Comparison of ENCODE assay signal across 15 cellular contexts in genomic region chr18:37844209-37844970, GRCh38.
A peak's percentile ranks its signal among the peaks of the same experiment; 100 is the strongest.
DNase-seq lines count a peak whose midpoint lies in the region; ATAC-seq and TF ChIP-seq lines count a peak whose summit lies in the region.
"Had no signal": no experiment of that assay in that cellular context is flagged by ENCODE, and none has a peak within 500 bp of the region (broad histone marks: within the 10 kb centered on the region; RNA-seq: fewer than 3 reads in every experiment).

No MANE protein-coding gene starts in this region.

- H3K36me3 ChIP-seq in mesendoderm (ENCODE audit: control insufficient read depth, insufficient read depth, low read length) = no peaks in the 10 kb centered on the region
- H3K36me3 ChIP-seq: BLaER1 treated with 17β-estradiol and CSF1 and Interleukin-3, amounts not matched to agents 10 nM and 100 nM had no signal

- H4K8ac ChIP-seq in mesendoderm (ENCODE audit: low read depth, low read length) = no peak overlapping the region

- H3K4me3 Mint-ChIP-seq in activated CD4-positive, alpha-beta T cell treated with anti-CD3 and anti-CD28 coated beads, Interleukin-2, amount 10 ng/mL, durations not matched to agents 24 days and 14 days = no peak overlapping the region
- H3K4me3 Mint-ChIP-seq in activated CD4-positive, alpha-beta T cell treated with anti-CD3 and anti-CD28 coated beads for 36 hours = no peak overlapping the region
- no peak overlapping the region for H3K4me3 Mint-ChIP-seq in WTC11
- H3K4me3 Mint-ChIP-seq: CD4-positive, CD25-positive, alpha-beta regulatory T cell had no signal

- no peak overlapping the region for H2BK120ac ChIP-seq in mesendoderm (ENCODE audit: low read depth, low read length)

- WGBS in mesendoderm (ENCODE audit: extremely low coverage, insufficient coverage, low lambda C conversion rate) = no CpG with 5 or more reads among the region's 10 CpGs

- H3K9me3 Mint-ChIP-seq in activated CD4-positive, alpha-beta T cell treated with anti-CD3 and anti-CD28 coated beads, Interleukin-2, amount 10 ng/mL, durations not matched to agents 24 days and 14 days = peaks cover 4% of the 10 kb centered on the region
- H3K9me3 Mint-ChIP-seq in activated CD4-positive, alpha-beta T cell treated with anti-CD3 and anti-CD28 coated beads for 36 hours (ENCODE audit: low read depth) = peaks cover 2% of the 10 kb centered on the region
- H3K9me3 Mint-ChIP-seq in WTC11 = peaks cover 3% of the 10 kb centered on the region; the same call in 1 of the 2 replicates

- no peak overlapping the region for H3K9ac ChIP-seq in mesendoderm (ENCODE audit: low read length)
- H3K9ac ChIP-seq: BLaER1 treated with 17β-estradiol and CSF1 and Interleukin-3, amounts not matched to agents 10 nM and 100 nM had no signal

- TF ChIP-seq CTCF in WTC11 (IDR thresholded peaks at IDR 0.05) (no peak), coronary artery (IDR thresholded peaks at IDR 0.05) (no peak)

- H3K4ac ChIP-seq in mesendoderm (ENCODE audit: low read depth, low read length) = no peak overlapping the region

- H3K4me2 ChIP-seq in mesendoderm (ENCODE audit: low read length) = no peak overlapping the region
- H3K4me2 ChIP-seq: BLaER1 treated with 17β-estradiol and CSF1 and Interleukin-3, amounts not matched to agents 10 nM and 100 nM had no signal

- no peak overlapping the region for H3K4me3 ChIP-seq in mesendoderm (ENCODE audit: low read length)
- no peak overlapping the region for H3K4me3 ChIP-seq in coronary artery
- H3K4me3 ChIP-seq: BLaER1 treated with 17β-estradiol and CSF1 and Interleukin-3, amounts not matched to agents 10 nM and 100 nM had no signal

- no peaks in the 10 kb centered on the region for H3K4me1 Mint-ChIP-seq in activated CD4-positive, alpha-beta T cell treated with anti-CD3 and anti-CD28 coated beads, Interleukin-2, amount 10 ng/mL, durations not matched to agents 24 days and 14 days
- no peaks in the 10 kb centered on the region for H3K4me1 Mint-ChIP-seq in activated CD4-positive, alpha-beta T cell treated with anti-CD3 and anti-CD28 coated beads for 36 hours
- peaks cover 32% of the 10 kb centered on the region for H3K4me1 Mint-ChIP-seq in WTC11
- H3K4me1 Mint-ChIP-seq: CD4-positive, CD25-positive, alpha-beta regulatory T cell had no signal

- H3K56ac ChIP-seq in mesendoderm (ENCODE audit: low read length) = no peak overlapping the region

- no peaks in the 10 kb centered on the region for H3K79me2 ChIP-seq in mesendoderm (ENCODE audit: control insufficient read depth, insufficient read depth, low read length)

- H3K27me3 Mint-ChIP-seq in activated CD4-positive, alpha-beta T cell treated with anti-CD3 and anti-CD28 coated beads, Interleukin-2, amount 10 ng/mL, durations not matched to agents 24 days and 14 days = no peaks in the 10 kb centered on the region
- H3K27me3 Mint-ChIP-seq in activated CD4-positive, alpha-beta T cell treated with anti-CD3 and anti-CD28 coated beads for 36 hours = no peaks in the 10 kb centered on the region
- no peaks in the 10 kb centered on the region; the same call in 1 of the 2 replicates for H3K27me3 Mint-ChIP-seq in WTC11 (ENCODE audit: low read depth)
- H3K27me3 Mint-ChIP-seq: CD4-positive, CD25-positive, alpha-beta regulatory T cell had no signal

- POLR2A ChIA-PET in activated CD4-positive, alpha-beta T cell treated with anti-CD3 and anti-CD28 coated beads for 36 hours (lab: Charles Lee) = no interaction called here
- POLR2A ChIA-PET in WTC11 (lab: Charles Lee) = no interaction called here

- H3K27ac ChIP-seq in mesendoderm (ENCODE audit: low read depth, low read length) = no peak overlapping the region
- no peak overlapping the region for H3K27ac ChIP-seq in coronary artery
- H3K27ac ChIP-seq: BLaER1 treated with 17β-estradiol and CSF1 and Interleukin-3, amounts not matched to agents 10 nM and 100 nM had no signal

- H3K36me3 Mint-ChIP-seq in activated CD4-positive, alpha-beta T cell treated with anti-CD3 and anti-CD28 coated beads, Interleukin-2, amount 10 ng/mL, durations not matched to agents 24 days and 14 days (ENCODE audit: low read depth) = no peaks in the 10 kb centered on the region
- no peaks in the 10 kb centered on the region for H3K36me3 Mint-ChIP-seq in activated CD4-positive, alpha-beta T cell treated with anti-CD3 and anti-CD28 coated beads for 36 hours (ENCODE audit: low read depth)
- no peaks in the 10 kb centered on the region for H3K36me3 Mint-ChIP-seq in WTC11
- H3K36me3 Mint-ChIP-seq: CD4-positive, CD25-positive, alpha-beta regulatory T cell had no signal

- intact Hi-C loops in activated CD4-positive, alpha-beta T cell treated with anti-CD3 and anti-CD28 coated beads, Interleukin-2, amount 10 ng/mL, durations not matched to agents 24 days and 14 days (cut with micrococcal nuclease) = no loop called here
- intact Hi-C loops in activated CD4-positive, alpha-beta T cell treated with anti-CD3 and anti-CD28 coated beads for 36 hours (cut with DNase I, micrococcal nuclease) = no loop called here

- no peak for ATAC-seq in activated CD4-positive, alpha-beta T cell treated with anti-CD3 and anti-CD28 coated beads for 36 hours
- ATAC-seq in WTC11 (no peak), GM18858 (IDR thresholded peaks at IDR 0.05; ENCODE audit: unreplicated experiment) (no peak)
- ATAC-seq: HCT116 had no signal

- H3K79me1 ChIP-seq in mesendoderm (ENCODE audit: low read length) = no peaks in the 10 kb centered on the region

- DNase-seq in activated CD4-positive, alpha-beta T cell treated with anti-CD3 and anti-CD28 coated beads, Interleukin-2, amount 10 ng/mL, durations not matched to agents 24 days and 14 days = peak; percentile 6
- DNase-seq in activated CD4-positive, alpha-beta T cell treated with anti-CD3 and anti-CD28 coated beads for 36 hours = no peak
- DNase-seq in WTC11 (ENCODE audit: low spot score) (no peak), mesendoderm (peak; percentile 20), coronary artery (ENCODE audit: low spot score) (no peak)
- no peak for DNase-seq in activated T-cell treated with anti-CD3 and anti-CD28 coated beads, Interleukin-2, amount 50 U/mL, for 1 hour
- DNase-seq: ACHN; Calu3; CD4-positive, CD25-positive, alpha-beta regulatory T cell; DMS79 treated with DMSO at 0.1 percent for 48 hours; EL; GDM1 had no signal

- no peak overlapping the region for H4K5ac ChIP-seq in mesendoderm (ENCODE audit: low read length)

- H3K23ac ChIP-seq in mesendoderm (ENCODE audit: low read length) = no peak overlapping the region

- no peak overlapping the region for H2AK5ac ChIP-seq in mesendoderm (ENCODE audit: low read length)

- no peak overlapping the region for H2BK15ac ChIP-seq in mesendoderm (replicated peaks; ENCODE audit: low read depth)

- CTCF ChIA-PET in activated CD4-positive, alpha-beta T cell treated with anti-CD3 and anti-CD28 coated beads for 36 hours (lab: Charles Lee) = no interaction called here
- CTCF ChIA-PET in WTC11 (lab: Charles Lee) = no interaction called here

- H3K27me3 ChIP-seq in mesendoderm (ENCODE audit: insufficient read depth, low read length, poor library complexity) = no peaks in the 10 kb centered on the region
- H3K27me3 ChIP-seq: BLaER1 treated with 17β-estradiol and CSF1 and Interleukin-3, amounts not matched to agents 10 nM and 100 nM had no signal

- no peaks in the 10 kb centered on the region for H3K4me1 ChIP-seq in mesendoderm (ENCODE audit: control insufficient read depth, low read depth, low read length)
- H3K4me1 ChIP-seq: BLaER1 treated with 17β-estradiol and CSF1 and Interleukin-3, amounts not matched to agents 10 nM and 100 nM had no signal

- no peak overlapping the region for H2BK5ac ChIP-seq in mesendoderm (ENCODE audit: low read length)

- H3K18ac ChIP-seq in mesendoderm (ENCODE audit: low read length) = no peak overlapping the region

- H3K27ac Mint-ChIP-seq in activated CD4-positive, alpha-beta T cell treated with anti-CD3 and anti-CD28 coated beads, Interleukin-2, amount 10 ng/mL, durations not matched to agents 24 days and 14 days = no peak overlapping the region
- no peak overlapping the region for H3K27ac Mint-ChIP-seq in activated CD4-positive, alpha-beta T cell treated with anti-CD3 and anti-CD28 coated beads for 36 hours
- H3K27ac Mint-ChIP-seq in WTC11 = no peak overlapping the region
- H3K27ac Mint-ChIP-seq: CD4-positive, CD25-positive, alpha-beta regulatory T cell had no signal

TF ChIP-seq in WTC11, 78 proteins besides CTCF, POLR2A, EP300 and RAD21:
- TF ChIP-seq ELF4 (CRISPR knock-in tag; IDR thresholded peaks at IDR 0.05; ENCODE audit: low read depth) (no peak), ZNF121 (CRISPR knock-in tag; IDR thresholded peaks at IDR 0.05) (0 out of 2 replicates have a peak, but pooled peaks have one; percentile 14)

Comparison
In these comparisons a context has a peak if more than half of its experiments do, and no peak if none do; other contexts are left out.
1. DNase-seq: peak in activated CD4-positive, alpha-beta T cell treated with anti-CD3 and anti-CD28 coated beads, Interleukin-2, amount 10 ng/mL, durations not matched to agents 24 days and 14 days (single experiment) and mesendoderm (single experiment); none in activated CD4-positive, alpha-beta T cell treated with anti-CD3 and anti-CD28 coated beads for 36 hours (single experiment), WTC11 (single experiment), activated T-cell treated with anti-CD3 and anti-CD28 coated beads, Interleukin-2, amount 50 U/mL, for 1 hour (single experiment) and coronary artery (single experiment).